Comparison of ENCODE assay signal across 1 cellular context in the genomic region with DNA sequence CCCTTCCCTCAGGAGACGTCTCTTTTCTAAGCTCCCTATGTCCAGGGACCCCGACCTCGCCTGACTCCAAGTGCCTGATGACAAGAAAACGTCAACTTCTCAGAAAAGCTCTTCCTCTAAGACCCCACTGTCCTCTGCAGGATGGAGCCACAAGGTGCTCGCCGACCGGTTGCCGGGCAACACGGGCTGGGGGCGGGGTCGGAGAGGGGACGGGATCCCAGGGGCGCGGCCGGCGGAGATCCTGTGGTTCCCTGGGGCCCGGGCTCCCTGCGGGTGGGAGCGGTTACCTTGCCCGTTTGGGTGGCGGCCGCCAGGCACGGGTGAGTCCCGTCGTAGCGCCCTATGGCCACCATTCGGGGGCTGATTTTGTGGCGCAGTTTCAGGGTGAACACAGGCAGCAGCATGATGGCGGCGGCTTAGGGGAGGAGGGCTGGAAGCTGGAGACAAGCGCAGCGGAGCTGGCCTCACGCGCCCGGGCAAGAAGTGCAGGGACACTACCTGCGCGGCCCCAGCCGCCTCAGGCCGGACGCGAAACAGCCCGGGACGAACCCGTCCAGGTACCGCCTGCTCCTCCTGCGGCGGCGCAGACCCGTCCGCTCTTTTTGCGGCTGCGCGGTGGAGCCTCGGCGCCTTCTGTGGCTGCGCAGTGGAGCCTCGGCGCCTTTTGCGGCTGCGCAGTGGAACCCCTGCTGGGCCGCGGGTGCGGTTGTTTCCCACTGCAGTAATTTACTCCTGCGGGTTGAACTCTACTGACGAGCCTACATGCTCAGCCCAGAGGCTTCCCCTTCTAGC.
TF ChIP-seq lines count a peak whose summit lies in the region.

A gene with protein sequence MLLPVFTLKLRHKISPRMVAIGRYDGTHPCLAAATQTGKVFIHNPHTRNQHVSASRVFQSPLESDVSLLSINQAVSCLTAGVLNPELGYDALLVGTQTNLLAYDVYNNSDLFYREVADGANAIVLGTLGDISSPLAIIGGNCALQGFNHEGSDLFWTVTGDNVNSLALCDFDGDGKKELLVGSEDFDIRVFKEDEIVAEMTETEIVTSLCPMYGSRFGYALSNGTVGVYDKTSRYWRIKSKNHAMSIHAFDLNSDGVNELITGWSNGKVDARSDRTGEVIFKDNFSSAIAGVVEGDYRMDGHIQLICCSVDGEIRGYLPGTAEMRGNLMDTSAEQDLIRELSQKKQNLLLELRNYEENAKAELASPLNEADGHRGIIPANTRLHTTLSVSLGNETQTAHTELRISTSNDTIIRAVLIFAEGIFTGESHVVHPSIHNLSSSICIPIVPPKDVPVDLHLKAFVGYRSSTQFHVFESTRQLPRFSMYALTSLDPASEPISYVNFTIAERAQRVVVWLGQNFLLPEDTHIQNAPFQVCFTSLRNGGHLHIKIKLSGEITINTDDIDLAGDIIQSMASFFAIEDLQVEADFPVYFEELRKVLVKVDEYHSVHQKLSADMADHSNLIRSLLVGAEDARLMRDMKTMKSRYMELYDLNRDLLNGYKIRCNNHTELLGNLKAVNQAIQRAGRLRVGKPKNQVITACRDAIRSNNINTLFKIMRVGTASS (minus strand): TSS at position 566 of the 792 bp plus-strand sequence. CDS start 162 bp downstream, at position 404.

TF ChIP-seq in HepG2, 621 proteins besides CTCF, POLR2A, EP300 and RAD21 (continued from another document and continues in another):
- TF ChIP-seq, protein P1, sequence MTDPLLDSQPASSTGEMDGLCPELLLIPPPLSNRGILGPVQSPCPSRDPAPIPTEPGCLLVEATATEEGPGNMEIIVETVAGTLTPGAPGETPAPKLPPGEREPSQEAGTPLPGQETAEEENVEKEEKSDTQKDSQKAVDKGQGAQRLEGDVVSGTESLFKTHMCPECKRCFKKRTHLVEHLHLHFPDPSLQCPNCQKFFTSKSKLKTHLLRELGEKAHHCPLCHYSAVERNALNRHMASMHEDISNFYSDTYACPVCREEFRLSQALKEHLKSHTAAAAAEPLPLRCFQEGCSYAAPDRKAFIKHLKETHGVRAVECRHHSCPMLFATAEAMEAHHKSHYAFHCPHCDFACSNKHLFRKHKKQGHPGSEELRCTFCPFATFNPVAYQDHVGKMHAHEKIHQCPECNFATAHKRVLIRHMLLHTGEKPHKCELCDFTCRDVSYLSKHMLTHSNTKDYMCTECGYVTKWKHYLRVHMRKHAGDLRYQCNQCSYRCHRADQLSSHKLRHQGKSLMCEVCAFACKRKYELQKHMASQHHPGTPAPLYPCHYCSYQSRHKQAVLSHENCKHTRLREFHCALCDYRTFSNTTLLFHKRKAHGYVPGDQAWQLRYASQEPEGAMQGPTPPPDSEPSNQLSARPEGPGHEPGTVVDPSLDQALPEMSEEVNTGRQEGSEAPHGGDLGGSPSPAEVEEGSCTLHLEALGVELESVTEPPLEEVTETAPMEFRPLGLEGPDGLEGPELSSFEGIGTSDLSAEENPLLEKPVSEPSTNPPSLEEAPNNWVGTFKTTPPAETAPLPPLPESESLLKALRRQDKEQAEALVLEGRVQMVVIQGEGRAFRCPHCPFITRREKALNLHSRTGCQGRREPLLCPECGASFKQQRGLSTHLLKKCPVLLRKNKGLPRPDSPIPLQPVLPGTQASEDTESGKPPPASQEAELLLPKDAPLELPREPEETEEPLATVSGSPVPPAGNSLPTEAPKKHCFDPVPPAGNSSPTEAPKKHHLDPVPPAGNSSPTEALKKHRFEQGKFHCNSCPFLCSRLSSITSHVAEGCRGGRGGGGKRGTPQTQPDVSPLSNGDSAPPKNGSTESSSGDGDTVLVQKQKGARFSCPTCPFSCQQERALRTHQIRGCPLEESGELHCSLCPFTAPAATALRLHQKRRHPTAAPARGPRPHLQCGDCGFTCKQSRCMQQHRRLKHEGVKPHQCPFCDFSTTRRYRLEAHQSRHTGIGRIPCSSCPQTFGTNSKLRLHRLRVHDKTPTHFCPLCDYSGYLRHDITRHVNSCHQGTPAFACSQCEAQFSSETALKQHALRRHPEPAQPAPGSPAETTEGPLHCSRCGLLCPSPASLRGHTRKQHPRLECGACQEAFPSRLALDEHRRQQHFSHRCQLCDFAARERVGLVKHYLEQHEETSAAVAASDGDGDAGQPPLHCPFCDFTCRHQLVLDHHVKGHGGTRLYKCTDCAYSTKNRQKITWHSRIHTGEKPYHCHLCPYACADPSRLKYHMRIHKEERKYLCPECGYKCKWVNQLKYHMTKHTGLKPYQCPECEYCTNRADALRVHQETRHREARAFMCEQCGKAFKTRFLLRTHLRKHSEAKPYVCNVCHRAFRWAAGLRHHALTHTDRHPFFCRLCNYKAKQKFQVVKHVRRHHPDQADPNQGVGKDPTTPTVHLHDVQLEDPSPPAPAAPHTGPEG (CRISPR knock-in tag; IDR thresholded peaks at IDR 0.05): peak; percentile 76
- no peak for TF ChIP-seq ZNF619 (CRISPR knock-in tag; IDR thresholded peaks at IDR 0.05)
- TF ChIP-seq ZNF30 (CRISPR knock-in tag; IDR thresholded peaks at IDR 0.05): no peak
- no peak for TF ChIP-seq MZF1 (CRISPR knock-in tag; IDR thresholded peaks at IDR 0.05; ENCODE audit: borderline replicate concordance)
- peak; percentile 90 for TF ChIP-seq ZNF670 (CRISPR knock-in tag; IDR thresholded peaks at IDR 0.05; ENCODE audit: borderline replicate concordance)
- peak; percentile 76; the same call in 1 of the 2 replicates for TF ChIP-seq FOXK1 (CRISPR knock-in tag; IDR thresholded peaks at IDR 0.05; ENCODE audit: borderline replicate concordance, low read depth)
- TF ChIP-seq PAX8 (CRISPR knock-in tag; IDR thresholded peaks at IDR 0.05; ENCODE audit: borderline replicate concordance): 0 out of 2 replicates have a peak, but pooled peaks have one; percentile 81
- TF ChIP-seq, protein P2, sequence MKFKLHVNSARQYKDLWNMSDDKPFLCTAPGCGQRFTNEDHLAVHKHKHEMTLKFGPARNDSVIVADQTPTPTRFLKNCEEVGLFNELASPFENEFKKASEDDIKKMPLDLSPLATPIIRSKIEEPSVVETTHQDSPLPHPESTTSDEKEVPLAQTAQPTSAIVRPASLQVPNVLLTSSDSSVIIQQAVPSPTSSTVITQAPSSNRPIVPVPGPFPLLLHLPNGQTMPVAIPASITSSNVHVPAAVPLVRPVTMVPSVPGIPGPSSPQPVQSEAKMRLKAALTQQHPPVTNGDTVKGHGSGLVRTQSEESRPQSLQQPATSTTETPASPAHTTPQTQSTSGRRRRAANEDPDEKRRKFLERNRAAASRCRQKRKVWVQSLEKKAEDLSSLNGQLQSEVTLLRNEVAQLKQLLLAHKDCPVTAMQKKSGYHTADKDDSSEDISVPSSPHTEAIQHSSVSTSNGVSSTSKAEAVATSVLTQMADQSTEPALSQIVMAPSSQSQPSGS (CRISPR knock-in tag; IDR thresholded peaks at IDR 0.05): peak; percentile 43; the same call in 1 of the 2 replicates
- TF ChIP-seq CREB3 (CRISPR knock-in tag; IDR thresholded peaks at IDR 0.05): peak; percentile 29; the same call in 1 of the 2 replicates
- no peak for TF ChIP-seq ZNF589 (CRISPR knock-in tag; conservative IDR thresholded peaks at IDR 0.05)
- TF ChIP-seq ZNF180 (CRISPR knock-in tag; IDR thresholded peaks at IDR 0.05; ENCODE audit: borderline replicate concordance, low read depth): no peak
- no peak for TF ChIP-seq ATAD3A (CRISPR knock-in tag; IDR thresholded peaks at IDR 0.05)
- TF ChIP-seq ZNF570 (CRISPR knock-in tag; IDR thresholded peaks at IDR 0.05; ENCODE audit: borderline replicate concordance): no peak
- no peak; the same call in 1 of the 2 replicates for TF ChIP-seq ZNF296 (CRISPR knock-in tag; conservative IDR thresholded peaks at IDR 0.05)
- TF ChIP-seq, protein P3, sequence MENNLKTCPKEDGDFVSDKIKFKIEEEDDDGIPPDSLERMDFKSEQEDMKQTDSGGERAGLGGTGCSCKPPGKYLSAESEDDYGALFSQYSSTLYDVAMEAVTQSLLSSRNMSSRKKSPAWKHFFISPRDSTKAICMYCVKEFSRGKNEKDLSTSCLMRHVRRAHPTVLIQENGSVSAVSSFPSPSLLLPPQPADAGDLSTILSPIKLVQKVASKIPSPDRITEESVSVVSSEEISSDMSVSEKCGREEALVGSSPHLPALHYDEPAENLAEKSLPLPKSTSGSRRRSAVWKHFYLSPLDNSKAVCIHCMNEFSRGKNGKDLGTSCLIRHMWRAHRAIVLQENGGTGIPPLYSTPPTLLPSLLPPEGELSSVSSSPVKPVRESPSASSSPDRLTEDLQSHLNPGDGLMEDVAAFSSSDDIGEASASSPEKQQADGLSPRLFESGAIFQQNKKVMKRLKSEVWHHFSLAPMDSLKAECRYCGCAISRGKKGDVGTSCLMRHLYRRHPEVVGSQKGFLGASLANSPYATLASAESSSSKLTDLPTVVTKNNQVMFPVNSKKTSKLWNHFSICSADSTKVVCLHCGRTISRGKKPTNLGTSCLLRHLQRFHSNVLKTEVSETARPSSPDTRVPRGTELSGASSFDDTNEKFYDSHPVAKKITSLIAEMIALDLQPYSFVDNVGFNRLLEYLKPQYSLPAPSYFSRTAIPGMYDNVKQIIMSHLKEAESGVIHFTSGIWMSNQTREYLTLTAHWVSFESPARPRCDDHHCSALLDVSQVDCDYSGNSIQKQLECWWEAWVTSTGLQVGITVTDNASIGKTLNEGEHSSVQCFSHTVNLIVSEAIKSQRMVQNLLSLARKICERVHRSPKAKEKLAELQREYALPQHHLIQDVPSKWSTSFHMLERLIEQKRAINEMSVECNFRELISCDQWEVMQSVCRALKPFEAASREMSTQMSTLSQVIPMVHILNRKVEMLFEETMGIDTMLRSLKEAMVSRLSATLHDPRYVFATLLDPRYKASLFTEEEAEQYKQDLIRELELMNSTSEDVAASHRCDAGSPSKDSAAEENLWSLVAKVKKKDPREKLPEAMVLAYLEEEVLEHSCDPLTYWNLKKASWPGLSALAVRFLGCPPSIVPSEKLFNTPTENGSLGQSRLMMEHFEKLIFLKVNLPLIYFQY (CRISPR knock-in tag; IDR thresholded peaks at IDR 0.05; ENCODE audit: borderline replicate concordance): peak; percentile 50; the same call in 1 of the 2 replicates
- TF ChIP-seq ZNF281 (CRISPR knock-in tag; IDR thresholded peaks at IDR 0.05; ENCODE audit: borderline replicate concordance): no peak
- no peak for TF ChIP-seq LRRFIP1 (CRISPR knock-in tag; conservative IDR thresholded peaks at IDR 0.05)
- peak; percentile 80 for TF ChIP-seq MXD1 (CRISPR knock-in tag; IDR thresholded peaks at IDR 0.05)
- TF ChIP-seq ETV6 (CRISPR knock-in tag; conservative IDR thresholded peaks at IDR 0.05): peak; percentile 41; the same call in 1 of the 2 replicates
- TF ChIP-seq ZNF562 (CRISPR knock-in tag; IDR thresholded peaks at IDR 0.05; ENCODE audit: borderline replicate concordance): no peak
- no peak for TF ChIP-seq SRSF4 (IDR thresholded peaks at IDR 0.05; ENCODE audit: low read depth, low read length, poor library complexity, severe bottlenecking)
- no peak for TF ChIP-seq KDM6A (CRISPR knock-in tag; IDR thresholded peaks at IDR 0.05; ENCODE audit: low read depth)
- TF ChIP-seq ZNF343 (CRISPR knock-in tag; IDR thresholded peaks at IDR 0.05): no peak
- no peak for TF ChIP-seq ZNF34 (CRISPR knock-in tag; IDR thresholded peaks at IDR 0.05; ENCODE audit: borderline replicate concordance)
- no peak for TF ChIP-seq KDM1A (CRISPR knock-in tag; IDR thresholded peaks at IDR 0.05)
- no peak for TF ChIP-seq SRF (IDR thresholded peaks at IDR 0.05; ENCODE audit: low read depth, low read length)
- peak; percentile 38; the same call in 1 of the 2 replicates for TF ChIP-seq ZNF224 (CRISPR knock-in tag; IDR thresholded peaks at IDR 0.05)
- TF ChIP-seq AGO1 (IDR thresholded peaks at IDR 0.05; ENCODE audit: low read depth, low read length, poor library complexity, severe bottlenecking): no peak
- peak; percentile 62; the same call in 1 of the 2 replicates for TF ChIP-seq FOXO1 (CRISPR knock-in tag; IDR thresholded peaks at IDR 0.05)
- TF ChIP-seq ATRX (CRISPR knock-in tag; IDR thresholded peaks at IDR 0.05; ENCODE audit: borderline replicate concordance): no peak
